In the genomic region with DNA sequence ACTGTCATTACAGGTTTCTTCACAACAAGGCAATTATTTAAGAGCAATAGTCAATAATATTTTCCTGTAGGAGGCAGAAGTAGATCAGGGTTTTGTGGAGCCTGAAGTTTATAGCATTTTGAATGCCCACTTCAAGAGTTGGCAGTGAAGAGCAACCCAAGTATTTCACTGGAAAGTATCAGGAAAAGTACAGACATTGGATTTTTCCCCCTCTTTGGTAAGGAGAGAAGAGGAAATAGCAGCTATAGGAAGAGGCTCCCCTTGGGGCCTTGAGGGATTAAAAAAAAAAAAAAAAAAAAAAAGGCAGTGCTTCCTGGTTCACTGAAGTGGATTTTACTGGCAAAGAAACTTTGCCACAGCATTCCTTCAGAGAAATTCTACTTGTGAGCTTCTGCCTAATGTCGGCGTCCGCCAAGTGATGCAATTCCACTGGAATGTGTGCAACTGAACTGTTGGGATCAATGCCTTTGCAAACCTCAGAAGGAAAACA, we compare ENCODE assay signal across 10 cellular contexts. TPM values are rescaled to one million over a fixed set of nuclear protein-coding genes. Genes with fewer than 3 reads are reported as not detected.
A peak's percentile ranks its signal among the peaks of the same experiment; 100 is the strongest.
DNase-seq lines count a peak whose midpoint lies in the region; ATAC-seq and TF ChIP-seq lines count a peak whose summit lies in the region.
"Had no signal": no experiment of that assay in that cellular context is flagged by ENCODE, and none has a peak within 500 bp of the region (broad histone marks: within the 10 kb centered on the region; RNA-seq: fewer than 3 reads in every experiment).

No MANE protein-coding gene starts in this region.

- H3K9me3 ChIP-seq in A673 (ENCODE audit: low read depth, low read length, poor library complexity, severe bottlenecking) = no peaks in the 10 kb centered on the region
- no peaks in the 10 kb centered on the region for H3K9me3 ChIP-seq in MG63
- H3K9me3 ChIP-seq in mesenchymal stem cell (ENCODE audit: control insufficient read depth, low read length) = no peaks in the 10 kb centered on the region

- no peak overlapping the region for H3K18ac ChIP-seq in mesenchymal stem cell (ENCODE audit: low read depth in 1 of 2, low read length in 2 of 2)

- no peak overlapping the region for H3K4ac ChIP-seq in mesenchymal stem cell (ENCODE audit: low read depth in 1 of 2, low read length in 2 of 2)

- CTCF ChIA-PET in A673 (lab: Charles Lee) = no interaction called here

- intact Hi-C loops in A673 (cut with micrococcal nuclease; ENCODE audit: unreplicated experiment) = loop anchor here (5.0 to 10.0 kb wide), 6 partner anchors 182 to 1928 kb away; partner anchors contain the start of gene CNTN4

- peaks cover 15% of the 10 kb centered on the region for H3K4me1 ChIP-seq in A673 (ENCODE audit: insufficient read depth, low read length, poor library complexity, severe bottlenecking)
- H3K4me1 ChIP-seq in mesenchymal stem cell (ENCODE audit: control insufficient read depth, insufficient read depth, low read depth, low read length) = peaks cover 1% of the 10 kb centered on the region

- 0% methylated on average over 3 of the region's 3 CpGs for WGBS in mesenchymal stem cell

- H2BK120ac ChIP-seq in mesenchymal stem cell (ENCODE audit: low read depth, low read length) = no peak overlapping the region

- no peak overlapping the region for H2AK5ac ChIP-seq in mesenchymal stem cell (ENCODE audit: low read length, severe bottlenecking)

- H2BK5ac ChIP-seq in mesenchymal stem cell (ENCODE audit: low read depth, low read length, poor library complexity, severe bottlenecking) = no peak overlapping the region

- in situ Hi-C loops in T47D (cut with HindIII; ENCODE audit: low pct_unique_long_range_greater_than_20kb, low sequenced_read_pairs) = no loop called here

- no peak overlapping the region for H3K27ac Mint-ChIP-seq in activated T-cell treated with anti-CD3 and anti-CD28 coated beads, Interleukin-2, amount 50 U/mL, for 24 hours

- H3K14ac ChIP-seq in mesenchymal stem cell (ENCODE audit: low read length in 2 of 2) = no peak overlapping the region

- H3K27me3 ChIP-seq in A673 (replicated peaks; ENCODE audit: insufficient read depth, low read depth, low read length, poor library complexity) (no peaks in the 10 kb centered on the region), MG63 (no peaks in the 10 kb centered on the region), mesenchymal stem cell (ENCODE audit: control insufficient read depth in 1 of 2, insufficient read depth in 1 of 2, low read length in 2 of 2) (peaks cover 0 to 3% of the 10 kb centered on the region in 2 experiments)

- no peaks in the 10 kb centered on the region for H3K27me3 Mint-ChIP-seq in activated T-cell treated with anti-CD3 and anti-CD28 coated beads, Interleukin-2, amount 50 U/mL, for 24 hours

- no peak overlapping the region for H3K4me2 ChIP-seq in mesenchymal stem cell (ENCODE audit: low read length, poor library complexity, severe bottlenecking)

- H3K9me3 Mint-ChIP-seq in activated T-cell treated with anti-CD3 and anti-CD28 coated beads, Interleukin-2, amount 50 U/mL, for 24 hours = peaks cover 2% of the 10 kb centered on the region

- no peaks in the 10 kb centered on the region for H3K36me3 ChIP-seq in A673 (ENCODE audit: insufficient read depth, low read length, poor library complexity, severe bottlenecking)
- no peaks in the 10 kb centered on the region for H3K36me3 ChIP-seq in MG63
- H3K36me3 ChIP-seq in mesenchymal stem cell (ENCODE audit: control insufficient read depth in 1 of 2, insufficient read depth in 2 of 2, low read depth in 1 of 2, low read length in 2 of 2) = no peaks in the 10 kb centered on the region

- H3K4me3 ChIP-seq in A673 (ENCODE audit: low read depth, low read length, poor library complexity, severe bottlenecking) (no peak overlapping the region), MG63 (no peak overlapping the region), mesenchymal stem cell (ENCODE audit: insufficient read depth in 1 of 2, low read depth in 1 of 2, low read length in 2 of 2) (no peak overlapping the region)

- TF ChIP-seq CTCF in A673 (conservative IDR thresholded peaks at IDR 0.05; ENCODE audit: low read depth, low read length) = peak; percentile 56; the same call in 1 of the 2 replicates

- DNase-seq in A673 (ENCODE audit: low spot score) (peak; percentile 74), MG63 (peak; percentile 84), T47D (ENCODE audit: low read depth in 1 of 2, low spot score in 1 of 2) (peak; percentile 37 to 85), mesenchymal stem cell (peak; percentile 89), globus pallidus (ENCODE audit: low spot score) (no peak), CD1c-positive myeloid dendritic cell (ENCODE audit: extremely low spot score) (no peak)
- no peak for DNase-seq in activated T-cell treated with anti-CD3 and anti-CD28 coated beads, Interleukin-2, amount 50 U/mL, for 24 hours
- DNase-seq: activated gamma-delta T cell had no signal

- H3K23ac ChIP-seq in mesenchymal stem cell (ENCODE audit: low read length in 2 of 2) = no peak overlapping the region

- H3K27ac ChIP-seq in A673 (ENCODE audit: low read depth, low read length, poor library complexity, severe bottlenecking) = peak overlapping the region; percentile 64
- H3K27ac ChIP-seq in mesenchymal stem cell (ENCODE audit: low read length, poor library complexity, severe bottlenecking) = peak overlapping the region; percentile 73

- H2BK15ac ChIP-seq in mesenchymal stem cell (ENCODE audit: low read depth, poor library complexity, severe bottlenecking) = no peak overlapping the region

- no peaks in the 10 kb centered on the region for H3K4me1 Mint-ChIP-seq in activated T-cell treated with anti-CD3 and anti-CD28 coated beads, Interleukin-2, amount 50 U/mL, for 24 hours (ENCODE audit: low read depth)

- H4K8ac ChIP-seq in mesenchymal stem cell (ENCODE audit: low read length) = no peak overlapping the region

- POLR2A ChIA-PET in A673 (lab: Charles Lee; ENCODE audit: low non-redundant PET) = interaction anchor here (0.6 kb wide), 1 partner anchor 87 kb away, joined by 4 read pairs; no protein-coding TSS in a partner anchor

- no peak overlapping the region for H2BK12ac ChIP-seq in mesenchymal stem cell (ENCODE audit: low read length in 2 of 2)

- ATAC-seq in HG03469 (IDR thresholded peaks at IDR 0.05; ENCODE audit: unreplicated experiment) = no peak

- H3K4me3 Mint-ChIP-seq in activated T-cell treated with anti-CD3 and anti-CD28 coated beads, Interleukin-2, amount 50 U/mL, for 24 hours = no peak overlapping the region

- H2AFZ ChIP-seq in mesenchymal stem cell (ENCODE audit: low read depth, low read length) = no peak overlapping the region

- no TSS peak for BruUV-seq in A673 (replicated peaks; lab: Mats Ljungman, UMichigan)

- H4K91ac ChIP-seq in mesenchymal stem cell (ENCODE audit: low read length) = no peak overlapping the region

- no peaks in the 10 kb centered on the region for H3K79me1 ChIP-seq in mesenchymal stem cell (replicated peaks; ENCODE audit: low read length, poor library complexity, severe bottlenecking)

- H3K9ac ChIP-seq in mesenchymal stem cell (ENCODE audit: low read length) = no peak overlapping the region

- no peaks in the 10 kb centered on the region for H3K36me3 Mint-ChIP-seq in activated T-cell treated with anti-CD3 and anti-CD28 coated beads, Interleukin-2, amount 50 U/mL, for 24 hours (ENCODE audit: low read depth)

RNA-seq across cellular contexts. Expression of gene CNTN6, which starts 5.7 kb away (rescaled TPM):
- total RNA-seq in A673 (2021) = 0.28 and 1.4 TPM in 2 replicates
- total RNA-seq in MG63 (2014; rRNA removed; shearing (Covaris generic); ENCODE audit: low replicate concordance) = not detected in 2 replicates
- 0.03 TPM for polyA plus RNA-seq in mesenchymal stem cell (2013, experiment 1 of 2)
- polyA plus RNA-seq in mesenchymal stem cell (2013, experiment 2 of 2) = 0.07 TPM
- total RNA-seq: T-helper 1 cell treated with Interleukin-12 subunit alpha and Interleukin-12 subunit beta and Interleukin-4 antibody, amounts not matched to agents 30 ng/mL and 1 ng/mL, for 36 hours had no signal

Comparison
In these comparisons a context has a peak if more than half of its experiments do, and no peak if none do; other contexts are left out.
1. DNase-seq: peak in A673 (single experiment), MG63 (single experiment), T47D (2 of 2) and mesenchymal stem cell (single experiment); none in activated T-cell treated with anti-CD3 and anti-CD28 coated beads, Interleukin-2, amount 50 U/mL, for 24 hours (single experiment), globus pallidus (single experiment) and CD1c-positive myeloid dendritic cell (single experiment).